ENCODE assay signal across 17 cellular contexts in genomic region chr3:157104521-157104920, GRCh38. TPM values are rescaled to one million over a fixed set of nuclear protein-coding genes. Genes with fewer than 3 reads are reported as not detected.
DNase-seq lines count a peak whose midpoint lies in the region; ATAC-seq, FAIRE-seq and TF ChIP-seq lines count a peak whose summit lies in the region.
"Had no signal": no experiment of that assay in that cellular context is flagged by ENCODE, and none has a peak within 500 bp of the region (broad histone marks: within the 10 kb centered on the region; RNA-seq: fewer than 3 reads in every experiment).

No MANE protein-coding gene starts in this region.

- H3K36me3 ChIP-seq in KOPT-K1 (ENCODE audit: insufficient read depth, low read length) = no peaks in the 10 kb centered on the region
- H3K36me3 ChIP-seq in bronchial epithelial cell (ENCODE audit: control insufficient read depth, insufficient read depth, low read length) = no peaks in the 10 kb centered on the region
- no peaks in the 10 kb centered on the region for H3K36me3 ChIP-seq in rectal smooth muscle tissue (ENCODE audit: control insufficient read depth, insufficient read depth, low read length)

- no peak for ATAC-seq in HG03342 (IDR thresholded peaks at IDR 0.05; ENCODE audit: unreplicated experiment)

- H3K27ac ChIP-seq in KOPT-K1 (ENCODE audit: low read depth, low read length, poor library complexity, severe bottlenecking) (peak overlapping the region; percentile 64), rectal smooth muscle tissue (ENCODE audit: low read depth, low read length) (peak overlapping the region; percentile 63)
- H3K27ac ChIP-seq: HL-60 had no signal

- H3K4me3 Mint-ChIP-seq in T-helper 1 cell treated with Interleukin-12 subunit alpha and Interleukin-12 subunit beta and Interleukin-4 antibody, amounts not matched to agents 30 μg/mL and 1 μg/mL, for 36 hours = peak overlapping the region; percentile 13
- H3K4me3 Mint-ChIP-seq: dendritic cell treated with granulocyte-macrophage colony-stimulating factor and Interleukin-4, amounts not matched to agents 40 ng/mL and 50 ng/mL, for 4 days; naive thymus-derived CD8-positive, alpha-beta T cell had no signal

- DNase-seq in T-helper 1 cell (no peak), bronchial epithelial cell (ENCODE audit: low read depth) (peak; percentile 81), A172 (ENCODE audit: low spot score) (no peak), HuH-7 (ENCODE audit: low spot score) (no peak)
- DNase-seq: 8988T; amniotic stem cell; islet precursor cell; MV-4-11; naive thymus-derived CD8-positive, alpha-beta T cell; small intestine; T1000 had no signal

- no peaks in the 10 kb centered on the region for H3K9me3 ChIP-seq in KOPT-K1 (ENCODE audit: insufficient read depth, low read length, poor library complexity, severe bottlenecking)

- no peaks in the 10 kb centered on the region for H3K9me3 Mint-ChIP-seq in T-helper 1 cell treated with Interleukin-12 subunit alpha and Interleukin-12 subunit beta and Interleukin-4 antibody, amounts not matched to agents 30 μg/mL and 1 μg/mL, for 36 hours
- H3K9me3 Mint-ChIP-seq: dendritic cell treated with granulocyte-macrophage colony-stimulating factor and Interleukin-4, amounts not matched to agents 40 ng/mL and 50 ng/mL, for 4 days; naive thymus-derived CD8-positive, alpha-beta T cell had no signal

- H3K36me3 Mint-ChIP-seq in T-helper 1 cell treated with Interleukin-12 subunit alpha and Interleukin-12 subunit beta and Interleukin-4 antibody, amounts not matched to agents 30 μg/mL and 1 μg/mL, for 36 hours (ENCODE audit: low read depth) = peaks cover 10% of the 10 kb centered on the region
- H3K36me3 Mint-ChIP-seq: naive thymus-derived CD8-positive, alpha-beta T cell had no signal

- peak overlapping the region; percentile 16 for H3K27ac Mint-ChIP-seq in T-helper 1 cell treated with Interleukin-12 subunit alpha and Interleukin-12 subunit beta and Interleukin-4 antibody, amounts not matched to agents 30 μg/mL and 1 μg/mL, for 36 hours
- H3K27ac Mint-ChIP-seq: dendritic cell treated with granulocyte-macrophage colony-stimulating factor and Interleukin-4, amounts not matched to agents 40 ng/mL and 50 ng/mL, for 4 days had no signal

- H3K27me3 ChIP-seq in bronchial epithelial cell (ENCODE audit: control insufficient read depth, insufficient read depth, low read length) (no peaks in the 10 kb centered on the region), rectal smooth muscle tissue (ENCODE audit: control insufficient read depth, insufficient read depth, low read length) (no peaks in the 10 kb centered on the region)

- H3K4me1 ChIP-seq in rectal smooth muscle tissue (ENCODE audit: control insufficient read depth, insufficient read depth, low read length) = peaks cover 27% of the 10 kb centered on the region

- H3K9ac ChIP-seq in rectal smooth muscle tissue (ENCODE audit: low read length) = no peak overlapping the region

- H3K27me3 Mint-ChIP-seq in T-helper 1 cell treated with Interleukin-12 subunit alpha and Interleukin-12 subunit beta and Interleukin-4 antibody, amounts not matched to agents 30 μg/mL and 1 μg/mL, for 36 hours (ENCODE audit: low read depth) = no peaks in the 10 kb centered on the region
- H3K27me3 Mint-ChIP-seq: dendritic cell treated with granulocyte-macrophage colony-stimulating factor and Interleukin-4, amounts not matched to agents 40 ng/mL and 50 ng/mL, for 4 days; naive thymus-derived CD8-positive, alpha-beta T cell had no signal

- H3K4me3 ChIP-seq in bronchial epithelial cell (ENCODE audit: low read depth, low read length) (no peak overlapping the region), rectal smooth muscle tissue (ENCODE audit: low read length) (no peak overlapping the region)

- TF ChIP-seq CTCF in bronchial epithelial cell (IDR thresholded peaks at IDR 0.05; ENCODE audit: insufficient read depth, low read length, severe bottlenecking) = no peak

- no peak for FAIRE-seq in bronchial epithelial cell (lab: Jason Lieb, UNC)
- FAIRE-seq: small intestine had no signal

- peaks cover 39% of the 10 kb centered on the region for H3K4me1 Mint-ChIP-seq in T-helper 1 cell treated with Interleukin-12 subunit alpha and Interleukin-12 subunit beta and Interleukin-4 antibody, amounts not matched to agents 30 μg/mL and 1 μg/mL, for 36 hours (ENCODE audit: low read depth)

RNA-seq across cellular contexts. Expression of gene CCNL1, which starts 55.4 kb away (rescaled TPM):
- total RNA-seq in bronchial epithelial cell = 107 and 150 TPM in 2 replicates
- 69.1 and 75.0 TPM in 2 replicates for total RNA-seq in A172 (2014; rRNA removed; shearing (Covaris generic))
